Comparison of ENCODE assay signal across 23 cellular contexts in genomic region chr9:16561121-16561520, GRCh38.
"Had no signal": no experiment of that assay in that cellular context is flagged by ENCODE, and none has a peak within 500 bp of the region (broad histone marks: within the 10 kb centered on the region; RNA-seq: fewer than 3 reads in every experiment).

No MANE protein-coding gene starts in this region.

- ATAC-seq: activated CD4-positive, alpha-beta T cell treated with anti-CD3 and anti-CD28 coated beads for 36 hours; activated T-cell treated with anti-CD3 and anti-CD28 coated beads, Interleukin-2, amount 50 U/mL, for 4 hours; left ventricle myocardium superior; naive thymus-derived CD8-positive, alpha-beta T cell; stimulated activated naive B cell treated with anti-CD40 and anti-IgM and Interleukin-4, amounts not matched to agents 10 μg/mL and 1 μg/mL and 100 μg/mL, for 72 hours had no signal

- H3K4me3 ChIP-seq: adrenal gland, neural progenitor cell, sigmoid colon, thoracic aorta, upper lobe of left lung had no signal

- DNase-seq: activated B cell treated with CpG ODN at 0.5 μM for 24 hours; activated CD4-positive, alpha-beta T cell treated with anti-CD3 and anti-CD28 coated beads for 36 hours; activated CD4-positive, alpha-beta T cell treated with anti-CD3 and anti-CD28 coated beads, Interleukin-2, amount 50 U/mL, for 4 hours; activated CD8-positive, alpha-beta memory T cell treated with anti-CD3 and anti-CD28 coated beads for 24 hours; activated CD8-positive, alpha-beta memory T cell treated with anti-CD3 and anti-CD28 coated beads, Interleukin-2, amount 50 U/mL, for 4 hours; activated naive CD4-positive, alpha-beta T cell; activated T-cell treated with anti-CD3 and anti-CD28 coated beads, Interleukin-2, amount 50 U/mL, for 4 hours; adrenal gland; cerebellar nuclear complex; cortex of kidney; foreskin fibroblast; kidney glomerular epithelial cell; left ventricle myocardium superior; mammary epithelial cell; naive thymus-derived CD8-positive, alpha-beta T cell; sigmoid colon; stimulated activated CD4-positive, alpha-beta T cell treated with anti-CD3 and anti-CD28 coated beads, Interleukin-2, amount 100 ng/mL, for 48 hours; stimulated activated CD8-positive, alpha-beta memory T cell treated with anti-CD3 and anti-CD28 coated beads, Interleukin-4, amount 100 ng/mL, for 48 hours; stimulated activated naive B cell treated with anti-CD40 and anti-IgM and Interleukin-4, amounts not matched to agents 10 μg/mL and 1 μg/mL and 100 μg/mL, for 72 hours; T-helper 9 cell; upper lobe of left lung had no signal
